Comparison of ENCODE assay signal across 15 cellular contexts in the genomic region with DNA sequence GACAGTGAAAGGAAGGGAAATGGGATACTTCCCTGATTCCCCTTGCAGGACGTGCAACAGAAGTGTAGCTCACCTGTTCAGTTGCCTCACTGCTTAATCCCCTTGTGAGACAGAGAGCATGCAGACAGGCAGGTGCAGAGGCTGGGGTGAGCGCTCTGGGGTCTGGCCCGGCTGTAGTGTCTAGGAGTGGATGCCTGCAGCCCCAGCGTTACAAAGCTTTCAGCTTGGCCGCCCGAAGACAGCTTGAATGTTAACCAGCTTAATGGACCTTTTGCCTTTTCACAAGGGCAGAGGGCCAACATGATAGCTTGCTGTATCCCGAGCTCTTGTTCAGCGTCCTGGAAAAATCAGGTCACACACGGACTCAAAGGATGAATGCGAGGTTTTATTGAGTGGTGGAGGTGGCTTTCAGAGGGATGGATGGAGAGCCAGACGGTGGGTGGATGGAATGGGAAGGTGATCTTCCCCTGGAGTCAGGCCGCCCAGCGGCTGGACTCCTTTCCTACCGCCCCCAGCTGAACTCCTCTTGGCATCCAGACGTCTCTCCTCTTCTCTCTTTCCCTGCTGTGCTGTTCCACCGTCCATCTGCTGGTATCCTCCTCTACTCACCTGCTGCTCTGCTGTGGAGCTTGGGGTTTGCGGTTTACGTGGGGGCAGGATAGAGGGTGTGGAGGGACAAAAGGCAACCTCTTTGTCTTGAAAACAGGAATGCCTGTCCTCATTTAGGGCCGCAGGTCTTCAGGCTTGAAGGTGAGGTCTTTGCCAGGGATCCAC.
A peak's percentile ranks its signal among the peaks of the same experiment; 100 is the strongest.
DNase-seq lines count a peak whose midpoint lies in the region; ATAC-seq and TF ChIP-seq lines count a peak whose summit lies in the region.
"Had no signal": no experiment of that assay in that cellular context is flagged by ENCODE, and none has a peak within 500 bp of the region (broad histone marks: within the 10 kb centered on the region; RNA-seq: fewer than 3 reads in every experiment).

No MANE protein-coding gene starts in this region.

- no peaks in the 10 kb centered on the region for H3K9me3 ChIP-seq in CD8-positive, alpha-beta memory T cell (ENCODE audit: low read length)
- no peaks in the 10 kb centered on the region for H3K9me3 ChIP-seq in esophagus squamous epithelium
- H3K9me3 ChIP-seq in effector memory CD4-positive, alpha-beta T cell (ENCODE audit: control insufficient read depth, low read length) = no peaks in the 10 kb centered on the region
- H3K9me3 ChIP-seq: gastroesophageal sphincter, neutrophil had no signal

- no peaks in the 10 kb centered on the region for H3K27me3 ChIP-seq in CD8-positive, alpha-beta memory T cell (ENCODE audit: insufficient read depth, low read length, poor library complexity, severe bottlenecking)
- no peaks in the 10 kb centered on the region for H3K27me3 ChIP-seq in esophagus squamous epithelium
- no peaks in the 10 kb centered on the region for H3K27me3 ChIP-seq in effector memory CD4-positive, alpha-beta T cell (replicated peaks; ENCODE audit: control insufficient read depth, insufficient read depth, low read length, poor library complexity, severe bottlenecking)
- H3K27me3 ChIP-seq: gastroesophageal sphincter, neutrophil had no signal

- POLR2A ChIA-PET in activated CD4-positive, alpha-beta T cell treated with anti-CD3 and anti-CD28 coated beads for 36 hours (lab: Charles Lee) = no interaction called here
- POLR2A ChIA-PET in CD8-positive, alpha-beta memory T cell (lab: Charles Lee) = interaction anchor here (0.8 kb wide), 1 partner anchor 92 kb away, joined by 3 read pairs; no protein-coding TSS in a partner anchor
- POLR2A ChIA-PET in naive thymus-derived CD8-positive, alpha-beta T cell (lab: Charles Lee) = interaction anchor here (0.5 to 3.2 kb wide), 4 partner anchors 18 to 183 kb away, joined by 3 to 29 read pairs (median 6); a partner anchor contains a TSS

- H3K4me3 Mint-ChIP-seq in activated CD4-positive, alpha-beta T cell treated with anti-CD3 and anti-CD28 coated beads for 36 hours = no peak overlapping the region
- peak overlapping the region in 1 of 7 donors; percentile 36 for H3K4me3 Mint-ChIP-seq in CD8-positive, alpha-beta memory T cell
- no peak overlapping the region for H3K4me3 Mint-ChIP-seq in activated T-helper 1 cell treated with anti-CD3 and anti-CD28 coated beads, Interleukin-12 subunit alpha, Interleukin-12 subunit beta, Interleukin-2, Interleukin-4 antibody, amounts not matched to agents 30 ng/mL and 10 ng/mL and 1 ng/mL, durations not matched to agents 14 hours and 24 hours and 36 hours
- peak overlapping the region in 1 of 10 donors; percentile 48 for H3K4me3 Mint-ChIP-seq in naive thymus-derived CD8-positive, alpha-beta T cell
- H3K4me3 Mint-ChIP-seq: CD14-positive monocyte had no signal

- no peak overlapping the region for H3K27ac ChIP-seq in CD8-positive, alpha-beta memory T cell (ENCODE audit: low read depth, low read length)
- no peak overlapping the region for H3K27ac ChIP-seq in esophagus squamous epithelium
- H3K27ac ChIP-seq in effector memory CD4-positive, alpha-beta T cell (ENCODE audit: insufficient read depth, low read length, poor library complexity, severe bottlenecking) = no peak overlapping the region
- H3K27ac ChIP-seq: gastroesophageal sphincter, neutrophil, RWPE1, VCaP had no signal

- 76 to 83% methylated on average over 14 to 16 of the region's 19 CpGs for WGBS in esophagus squamous epithelium, 2 donors

- H3K4me1 ChIP-seq in CD8-positive, alpha-beta memory T cell (ENCODE audit: insufficient read depth, low read length) = peaks cover 20% of the 10 kb centered on the region
- peaks cover 0 to 12% (median 0%) of the 10 kb centered on the region in 3 donors for H3K4me1 ChIP-seq in esophagus squamous epithelium
- H3K4me1 ChIP-seq in effector memory CD4-positive, alpha-beta T cell (ENCODE audit: control insufficient read depth, insufficient read depth, low read length, poor library complexity, severe bottlenecking) = peaks cover 10% of the 10 kb centered on the region

- H3K27ac Mint-ChIP-seq in activated CD4-positive, alpha-beta T cell treated with anti-CD3 and anti-CD28 coated beads for 36 hours = peak overlapping the region; percentile 31
- peak overlapping the region in 7 of 8 donors; percentile 10 to 99 (median 64) for H3K27ac Mint-ChIP-seq in CD8-positive, alpha-beta memory T cell
- peak overlapping the region; percentile 7 for H3K27ac Mint-ChIP-seq in activated T-helper 1 cell treated with anti-CD3 and anti-CD28 coated beads, Interleukin-12 subunit alpha, Interleukin-12 subunit beta, Interleukin-2, Interleukin-4 antibody, amounts not matched to agents 30 ng/mL and 10 ng/mL and 1 ng/mL, durations not matched to agents 14 hours and 24 hours and 36 hours
- peak overlapping the region; percentile 58 to 98 (median 86) for H3K27ac Mint-ChIP-seq in naive thymus-derived CD8-positive, alpha-beta T cell

- no peak for TF ChIP-seq POLR2A in esophagus squamous epithelium (IDR thresholded peaks at IDR 0.05)

- TF ChIP-seq CTCF in esophagus squamous epithelium (IDR thresholded peaks at IDR 0.05) = no peak

- H3K36me3 Mint-ChIP-seq in activated CD4-positive, alpha-beta T cell treated with anti-CD3 and anti-CD28 coated beads for 36 hours (ENCODE audit: low read depth) = peaks cover 16% of the 10 kb centered on the region
- H3K36me3 Mint-ChIP-seq in CD8-positive, alpha-beta memory T cell = peaks cover 0 to 5% (median 4%) of the 10 kb centered on the region in 3 donors
- H3K36me3 Mint-ChIP-seq in activated T-helper 1 cell treated with anti-CD3 and anti-CD28 coated beads, Interleukin-12 subunit alpha, Interleukin-12 subunit beta, Interleukin-2, Interleukin-4 antibody, amounts not matched to agents 30 ng/mL and 10 ng/mL and 1 ng/mL, durations not matched to agents 14 hours and 24 hours and 36 hours (ENCODE audit: low read depth) = peaks cover 14% of the 10 kb centered on the region
- peaks cover 0 to 11% (median 10%) of the 10 kb centered on the region in 3 donors for H3K36me3 Mint-ChIP-seq in naive thymus-derived CD8-positive, alpha-beta T cell

- CTCF ChIA-PET in activated CD4-positive, alpha-beta T cell treated with anti-CD3 and anti-CD28 coated beads for 36 hours (lab: Charles Lee) = interaction anchor here (0.6 to 1.4 kb wide), 5 partner anchors 24 to 190 kb away, joined by 3 read pairs; no protein-coding TSS in a partner anchor
- CTCF ChIA-PET in CD8-positive, alpha-beta memory T cell (lab: Charles Lee) = interaction anchor here (1.2 kb wide), 1 partner anchor 26 kb away, joined by 3 read pairs; no protein-coding TSS in a partner anchor

- H3K36me3 ChIP-seq in CD8-positive, alpha-beta memory T cell (ENCODE audit: insufficient read depth, low read length) = no peaks in the 10 kb centered on the region
- H3K36me3 ChIP-seq in esophagus squamous epithelium = no peaks in the 10 kb centered on the region
- H3K36me3 ChIP-seq in effector memory CD4-positive, alpha-beta T cell (ENCODE audit: control insufficient read depth, insufficient read depth, low read length) = no peaks in the 10 kb centered on the region
- H3K36me3 ChIP-seq: gastroesophageal sphincter, neutrophil had no signal

- H3K27me3 Mint-ChIP-seq in activated CD4-positive, alpha-beta T cell treated with anti-CD3 and anti-CD28 coated beads for 36 hours = no peaks in the 10 kb centered on the region
- no peaks in the 10 kb centered on the region for H3K27me3 Mint-ChIP-seq in CD8-positive, alpha-beta memory T cell
- H3K27me3 Mint-ChIP-seq in activated T-helper 1 cell treated with anti-CD3 and anti-CD28 coated beads, Interleukin-12 subunit alpha, Interleukin-12 subunit beta, Interleukin-2, Interleukin-4 antibody, amounts not matched to agents 30 ng/mL and 10 ng/mL and 1 ng/mL, durations not matched to agents 14 hours and 24 hours and 36 hours (ENCODE audit: insufficient read depth) = no peaks in the 10 kb centered on the region
- no peaks in the 10 kb centered on the region for H3K27me3 Mint-ChIP-seq in naive thymus-derived CD8-positive, alpha-beta T cell

- peaks cover 8% of the 10 kb centered on the region for H3K9me3 Mint-ChIP-seq in activated CD4-positive, alpha-beta T cell treated with anti-CD3 and anti-CD28 coated beads for 36 hours (ENCODE audit: low read depth)
- no peaks in the 10 kb centered on the region for H3K9me3 Mint-ChIP-seq in CD8-positive, alpha-beta memory T cell
- H3K9me3 Mint-ChIP-seq in activated T-helper 1 cell treated with anti-CD3 and anti-CD28 coated beads, Interleukin-12 subunit alpha, Interleukin-12 subunit beta, Interleukin-2, Interleukin-4 antibody, amounts not matched to agents 30 ng/mL and 10 ng/mL and 1 ng/mL, durations not matched to agents 14 hours and 24 hours and 36 hours = peaks cover 24% of the 10 kb centered on the region
- peaks cover 0 to 15% (median 6%) of the 10 kb centered on the region in 9 donors for H3K9me3 Mint-ChIP-seq in naive thymus-derived CD8-positive, alpha-beta T cell

- no peak for DNase-seq in activated CD4-positive, alpha-beta T cell treated with anti-CD3 and anti-CD28 coated beads for 36 hours
- DNase-seq in activated CD4-positive, alpha-beta T cell treated with anti-CD3 and anti-CD28 coated beads for 4 hours = no peak
- DNase-seq in CD8-positive, alpha-beta memory T cell = no peak
- DNase-seq in activated T-helper 1 cell treated with anti-CD3 and anti-CD28 coated beads, Interleukin-12 subunit alpha, Interleukin-12 subunit beta, Interleukin-2, Interleukin-4 antibody, amounts not matched to agents 30 ng/mL and 10 ng/mL and 1 ng/mL, durations not matched to agents 14 hours and 24 hours and 36 hours (ENCODE audit: low spot score) = no peak
- no peak for DNase-seq in naive thymus-derived CD8-positive, alpha-beta T cell
- no peak for DNase-seq in esophagus squamous epithelium (lab: John Stamatoyannopoulos, UW)
- DNase-seq in effector memory CD4-positive, alpha-beta T cell = no peak
- DNase-seq: NCI-H187 treated with DMSO at 0.1 percent for 48 hours had no signal

- H3K4me3 ChIP-seq in CD8-positive, alpha-beta memory T cell (ENCODE audit: low read length) = no peak overlapping the region
- no peak overlapping the region for H3K4me3 ChIP-seq in esophagus squamous epithelium
- H3K4me3 ChIP-seq in effector memory CD4-positive, alpha-beta T cell (ENCODE audit: insufficient read depth, low read depth, low read length, poor library complexity, severe bottlenecking) = no peak overlapping the region
- H3K4me3 ChIP-seq: gastroesophageal sphincter, K562 had no signal

- H3K4me1 Mint-ChIP-seq in activated CD4-positive, alpha-beta T cell treated with anti-CD3 and anti-CD28 coated beads for 36 hours = peaks cover 25% of the 10 kb centered on the region
- peaks cover 33 to 48% (median 41%) of the 10 kb centered on the region in 3 donors for H3K4me1 Mint-ChIP-seq in CD8-positive, alpha-beta memory T cell
- peaks cover 24% of the 10 kb centered on the region for H3K4me1 Mint-ChIP-seq in activated T-helper 1 cell treated with anti-CD3 and anti-CD28 coated beads, Interleukin-12 subunit alpha, Interleukin-12 subunit beta, Interleukin-2, Interleukin-4 antibody, amounts not matched to agents 30 ng/mL and 10 ng/mL and 1 ng/mL, durations not matched to agents 14 hours and 24 hours and 36 hours (ENCODE audit: low read depth)
- peaks cover 25 to 63% (median 48%) of the 10 kb centered on the region in 4 donors for H3K4me1 Mint-ChIP-seq in naive thymus-derived CD8-positive, alpha-beta T cell

- no peak for ATAC-seq in activated CD4-positive, alpha-beta T cell treated with anti-CD3 and anti-CD28 coated beads for 36 hours
- no peak for ATAC-seq in naive thymus-derived CD8-positive, alpha-beta T cell
- no peak for ATAC-seq in HG03342 (IDR thresholded peaks at IDR 0.05; ENCODE audit: unreplicated experiment)
- ATAC-seq: gastroesophageal sphincter, K562 had no signal

- intact Hi-C loops in activated CD4-positive, alpha-beta T cell treated with anti-CD3 and anti-CD28 coated beads for 36 hours (cut with DNase I, micrococcal nuclease) = no loop called here
- intact Hi-C loops in activated T-helper 1 cell treated with anti-CD3 and anti-CD28 coated beads, Interleukin-12 subunit alpha, Interleukin-12 subunit beta, Interleukin-2, Interleukin-4 antibody, amounts not matched to agents 30 ng/mL and 10 ng/mL and 1 ng/mL, durations not matched to agents 14 hours and 24 hours and 36 hours (cut with micrococcal nuclease) = loop anchor here (10.0 kb wide), 1 partner anchor 712 kb away; no protein-coding TSS in a partner anchor
- intact Hi-C loops in esophagus squamous epithelium (cut with DNase I) = no loop called here

Comparison
In these comparisons a context has a peak if more than half of its experiments do, and no peak if none do; other contexts are left out.
1. H3K27ac Mint-ChIP-seq: peak in every context shown above with its lines; median percentile 86 in naive thymus-derived CD8-positive, alpha-beta T cell; 64 in CD8-positive, alpha-beta memory T cell; 31 in activated CD4-positive, alpha-beta T cell treated with anti-CD3 and anti-CD28 coated beads for 36 hours; 7 in activated T-helper 1 cell treated with anti-CD3 and anti-CD28 coated beads, Interleukin-12 subunit alpha, Interleukin-12 subunit beta, Interleukin-2, Interleukin-4 antibody, amounts not matched to agents 30 ng/mL and 10 ng/mL and 1 ng/mL, durations not matched to agents 14 hours and 24 hours and 36 hours.